ENCODE assay signal across 27 cellular contexts in the genomic region with DNA sequence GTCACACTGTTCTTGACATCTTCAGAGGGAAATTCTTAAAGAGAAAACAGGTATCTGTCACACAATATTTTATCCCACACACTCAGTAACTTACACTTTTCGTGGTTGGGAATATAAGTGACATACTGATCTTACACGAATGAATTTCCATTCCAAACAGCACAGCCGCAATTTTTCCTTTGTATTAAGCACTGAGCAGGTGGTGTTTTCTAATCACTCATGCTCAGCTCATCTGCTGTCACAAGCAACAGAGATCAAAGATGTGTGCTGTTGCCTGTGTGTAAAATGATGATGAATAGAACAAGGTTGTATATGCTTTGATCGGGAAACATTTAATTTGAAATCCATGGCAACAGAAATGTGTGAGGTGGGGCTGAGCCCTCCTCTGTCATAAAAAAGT.
"Had no signal": no experiment of that assay in that cellular context is flagged by ENCODE, and none has a peak within 500 bp of the region (broad histone marks: within the 10 kb centered on the region; RNA-seq: fewer than 3 reads in every experiment).

No MANE protein-coding gene starts in this region.

- H3K36me3 Mint-ChIP-seq: activated naive CD4-positive, alpha-beta T cell treated with anti-CD3 and anti-CD28 coated beads, Interleukin-2, amount 50 U/mL, for 24 hours; WTC11 had no signal

- H3K27ac ChIP-seq: breast epithelium, Peyer's patch, RWPE1, SJCRH30 had no signal

- H3K4me1 Mint-ChIP-seq: activated naive CD4-positive, alpha-beta T cell treated with anti-CD3 and anti-CD28 coated beads, Interleukin-2, amount 50 U/mL, for 24 hours; WTC11 had no signal

- H3K27ac Mint-ChIP-seq: activated CD8-positive, alpha-beta T cell treated with anti-CD3 and anti-CD28 coated beads, Interleukin-2, amount 10 ng/mL, durations not matched to agents 7 days and 5 days; activated naive CD4-positive, alpha-beta T cell treated with anti-CD3 and anti-CD28 coated beads, Interleukin-2, amount 50 U/mL, for 24 hours; WTC11 had no signal

- H3K36me3 ChIP-seq: breast epithelium, Peyer's patch, SJCRH30 had no signal

- H3K27me3 Mint-ChIP-seq: activated naive CD4-positive, alpha-beta T cell treated with anti-CD3 and anti-CD28 coated beads, Interleukin-2, amount 50 U/mL, for 24 hours had no signal

- DNase-seq: activated CD4-positive, alpha-beta T cell treated with anti-CD3 and anti-CD28 coated beads for 48 hours; activated CD4-positive, alpha-beta T cell treated with anti-CD3 and anti-CD28 coated beads, Interleukin-2, amount 50 U/mL, for 4 hours; activated CD4-positive, CD25-positive, alpha-beta regulatory T cell treated with anti-CD3 and anti-CD28 coated beads, Interleukin-2, amount 50 U/mL, for 72 hours; activated CD8-positive, alpha-beta memory T cell treated with anti-CD3 and anti-CD28 coated beads, Interleukin-2, amount 50 U/mL, for 48 hours; activated CD8-positive, alpha-beta T cell treated with anti-CD3 and anti-CD28 coated beads, Interleukin-2, amount 10 ng/mL, durations not matched to agents 7 days and 5 days; activated effector memory CD4-positive, alpha-beta T cell treated with Interleukin-2 at 50 U/mL for 16 hours; activated naive CD4-positive, alpha-beta T cell; activated T-cell treated with anti-CD3 and anti-CD28 coated beads, Interleukin-2, amount 50 U/mL, for 1 hour; aorta; caudate nucleus; IMR-90; Kasumi-1; KBM-7; NCI-H1105 treated with DMSO at 0.1 percent for 48 hours; NCI-H1930; NCI-H345; NCI-H524; NCI-H748 treated with DMSO at 0.1 percent for 48 hours; NK-92 treated with Interleukin-12 subunit alpha and Interleukin-12 subunit beta, amount 100 ng/mL, for 24 hours; Peyer's patch; Right ventricle myocardium superior; SJCRH30; SW 1271 had no signal

- H3K9me3 Mint-ChIP-seq: activated naive CD4-positive, alpha-beta T cell treated with anti-CD3 and anti-CD28 coated beads, Interleukin-2, amount 50 U/mL, for 24 hours had no signal

- H3K27me3 ChIP-seq: breast epithelium, Peyer's patch, SJCRH30 had no signal

- H3K9me3 ChIP-seq: breast epithelium, Peyer's patch, SJCRH30 had no signal

- H3K4me3 ChIP-seq: breast epithelium, Peyer's patch, SJCRH30 had no signal

- H3K4me3 Mint-ChIP-seq: activated CD8-positive, alpha-beta T cell treated with anti-CD3 and anti-CD28 coated beads, Interleukin-2, amount 10 ng/mL, durations not matched to agents 7 days and 5 days; activated naive CD4-positive, alpha-beta T cell treated with anti-CD3 and anti-CD28 coated beads, Interleukin-2, amount 50 U/mL, for 24 hours; WTC11 had no signal

- H3K4me1 ChIP-seq: breast epithelium, Peyer's patch, SJCRH30 had no signal
